ENCODE assay signal across 10 cellular contexts in genomic region chr5:108801776-108802175, GRCh38. TPM values are rescaled to one million over a fixed set of nuclear protein-coding genes. Genes with fewer than 3 reads are reported as not detected.
A peak's percentile ranks its signal among the peaks of the same experiment; 100 is the strongest.
DNase-seq lines count a peak whose midpoint lies in the region; FAIRE-seq and TF ChIP-seq lines count a peak whose summit lies in the region.
"Had no signal": no experiment of that assay in that cellular context is flagged by ENCODE, and none has a peak within 500 bp of the region (broad histone marks: within the 10 kb centered on the region; RNA-seq: fewer than 3 reads in every experiment).

No MANE protein-coding gene starts in this region.

- no peak for TF ChIP-seq CTCF in fibroblast of mammary gland (conservative IDR thresholded peaks at IDR 0.05; ENCODE audit: control insufficient read depth, insufficient read depth, low read depth, low read length)

- H3K4me3 ChIP-seq in fibroblast of mammary gland (ENCODE audit: control insufficient read depth, low read depth, low read length) = no peak overlapping the region

- no peak overlapping the region for H3K4me3 Mint-ChIP-seq in activated naive CD4-positive, alpha-beta T cell treated with anti-CD3 and anti-CD28 coated beads, Interleukin-2, amount 50 U/mL, for 24 hours
- no peak overlapping the region for H3K4me3 Mint-ChIP-seq in activated naive CD4-positive, alpha-beta T cell treated with anti-CD3 and anti-CD28 coated beads for 36 hours
- H3K4me3 Mint-ChIP-seq: CD8-positive, alpha-beta T cell had no signal

- intact Hi-C loops in activated naive CD4-positive, alpha-beta T cell treated with anti-CD3 and anti-CD28 coated beads for 36 hours (cut with micrococcal nuclease) = no loop called here

- CTCF ChIA-PET in activated naive CD4-positive, alpha-beta T cell treated with anti-CD3 and anti-CD28 coated beads for 36 hours (lab: Charles Lee) = no interaction called here

- H3K36me3 Mint-ChIP-seq in activated naive CD4-positive, alpha-beta T cell treated with anti-CD3 and anti-CD28 coated beads, Interleukin-2, amount 50 U/mL, for 24 hours = peaks cover 35% of the 10 kb centered on the region
- H3K36me3 Mint-ChIP-seq in activated naive CD4-positive, alpha-beta T cell treated with anti-CD3 and anti-CD28 coated beads for 36 hours (ENCODE audit: low read depth) = peaks cover 37% of the 10 kb centered on the region

- no peak for DNase-seq in activated naive CD4-positive, alpha-beta T cell treated with anti-CD3 and anti-CD28 coated beads for 36 hours
- DNase-seq in RCC 7860 (ENCODE audit: low spot score) (peak; percentile 86), fibroblast of mammary gland (ENCODE audit: low read depth) (peak; percentile 94), stromal cell of bone marrow (ENCODE audit: low read depth) (peak; percentile 66), middle frontal gyrus (ENCODE audit: extremely low spot score, low spot score) (no peak), DMS79 (lab: John Stamatoyannopoulos, UW) (no peak), NCI-H2196 (lab: John Stamatoyannopoulos, UW; ENCODE audit: unreplicated experiment) (no peak)
- DNase-seq: CD8-positive, alpha-beta T cell; NCI-H1092 treated with DMSO at 0.1 percent for 48 hours had no signal

- H3K4me1 Mint-ChIP-seq in activated naive CD4-positive, alpha-beta T cell treated with anti-CD3 and anti-CD28 coated beads, Interleukin-2, amount 50 U/mL, for 24 hours = peaks cover 8% of the 10 kb centered on the region
- peaks cover 6% of the 10 kb centered on the region for H3K4me1 Mint-ChIP-seq in activated naive CD4-positive, alpha-beta T cell treated with anti-CD3 and anti-CD28 coated beads for 36 hours (ENCODE audit: low read depth)

- peak; percentile 94 for FAIRE-seq in RCC 7860 (lab: Jason Lieb, UNC)

- H3K9me3 Mint-ChIP-seq in activated naive CD4-positive, alpha-beta T cell treated with anti-CD3 and anti-CD28 coated beads, Interleukin-2, amount 50 U/mL, for 24 hours = peaks cover 8% of the 10 kb centered on the region
- H3K9me3 Mint-ChIP-seq in activated naive CD4-positive, alpha-beta T cell treated with anti-CD3 and anti-CD28 coated beads for 36 hours = peaks cover 23% of the 10 kb centered on the region

- peak overlapping the region; percentile 38 for H3K27ac Mint-ChIP-seq in activated naive CD4-positive, alpha-beta T cell treated with anti-CD3 and anti-CD28 coated beads, Interleukin-2, amount 50 U/mL, for 24 hours
- H3K27ac Mint-ChIP-seq in activated naive CD4-positive, alpha-beta T cell treated with anti-CD3 and anti-CD28 coated beads for 36 hours = no peak overlapping the region
- H3K27ac Mint-ChIP-seq: CD8-positive, alpha-beta T cell had no signal

- H3K27me3 Mint-ChIP-seq in activated naive CD4-positive, alpha-beta T cell treated with anti-CD3 and anti-CD28 coated beads, Interleukin-2, amount 50 U/mL, for 24 hours = no peaks in the 10 kb centered on the region
- no peaks in the 10 kb centered on the region for H3K27me3 Mint-ChIP-seq in activated naive CD4-positive, alpha-beta T cell treated with anti-CD3 and anti-CD28 coated beads for 36 hours (ENCODE audit: low read depth)

RNA-seq across cellular contexts. Expression of gene FER, which starts 54.1 kb away (rescaled TPM):
- 1 to 10 TPM; 4.8 to 7.1 TPM for total RNA-seq in activated naive CD4-positive, alpha-beta T cell treated with anti-CD3 and anti-CD28 coated beads for 36 hours

Comparison
In these comparisons a context has a peak if more than half of its experiments do, and no peak if none do; other contexts are left out.
1. DNase-seq: peak in RCC 7860 (single experiment), fibroblast of mammary gland (single experiment) and stromal cell of bone marrow (single experiment); none in activated naive CD4-positive, alpha-beta T cell treated with anti-CD3 and anti-CD28 coated beads for 36 hours (single experiment), middle frontal gyrus (single experiment), DMS79 (single experiment) and NCI-H2196 (single experiment).